In the genomic region with DNA sequence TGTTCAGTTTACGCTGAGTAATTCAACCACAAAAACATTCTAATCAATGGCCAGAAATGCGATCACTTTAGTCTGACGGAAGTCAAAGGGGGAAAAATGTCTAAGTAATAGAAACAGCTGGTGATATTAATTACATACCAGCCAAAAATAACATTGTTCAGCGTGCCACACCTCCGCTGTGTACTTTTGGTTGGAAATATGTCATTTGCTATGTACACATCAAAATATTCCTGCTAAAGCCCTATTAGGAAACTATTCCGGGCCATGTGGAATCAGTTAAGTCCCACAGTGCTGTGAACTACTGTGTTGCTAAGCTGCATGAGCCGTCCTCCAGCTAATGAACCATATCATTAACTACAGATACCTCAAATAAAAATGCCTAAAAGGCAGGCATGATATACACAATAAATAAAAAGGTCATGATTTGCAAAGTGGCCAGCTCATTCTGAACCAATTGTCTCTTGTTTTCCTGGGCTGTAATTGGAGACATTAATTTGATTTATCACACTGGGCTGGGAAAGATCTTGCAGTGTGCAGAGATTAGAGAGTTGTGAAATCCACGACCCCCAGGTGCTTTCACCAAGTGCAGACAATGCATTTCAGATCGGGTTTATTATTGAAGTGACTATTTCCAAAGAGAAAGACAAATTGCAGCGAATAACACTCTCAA, we compare ENCODE assay signal across 1 cellular context.
TF ChIP-seq lines count a peak whose summit lies in the region.

No MANE protein-coding gene starts in this region.

TF ChIP-seq in GM23338, 12 proteins besides CTCF, POLR2A, EP300 and RAD21 (continued from another document):
- TF ChIP-seq ZNF462 (CRISPR knock-in tag; IDR thresholded peaks at IDR 0.05) (no peak), REST (IDR thresholded peaks at IDR 0.05; ENCODE audit: unreplicated experiment) (no peak), ZNF114 (CRISPR knock-in tag; IDR thresholded peaks at IDR 0.05) (no peak), POLR2AphosphoS5 (IDR thresholded peaks at IDR 0.05; ENCODE audit: low read depth) (no peak), EZH2phosphoT487 (IDR thresholded peaks at IDR 0.05; ENCODE audit: unreplicated experiment) (no peak), STAT1 (IDR thresholded peaks at IDR 0.05; ENCODE audit: unreplicated experiment) (no peak), NANOG (IDR thresholded peaks at IDR 0.05; ENCODE audit: borderline replicate concordance) (no peak), ZNF331 (CRISPR knock-in tag; IDR thresholded peaks at IDR 0.05; ENCODE audit: low read depth) (no peak)
TF ChIP-seq in GM23338: peak in this region for 0.
